In the genomic region with DNA sequence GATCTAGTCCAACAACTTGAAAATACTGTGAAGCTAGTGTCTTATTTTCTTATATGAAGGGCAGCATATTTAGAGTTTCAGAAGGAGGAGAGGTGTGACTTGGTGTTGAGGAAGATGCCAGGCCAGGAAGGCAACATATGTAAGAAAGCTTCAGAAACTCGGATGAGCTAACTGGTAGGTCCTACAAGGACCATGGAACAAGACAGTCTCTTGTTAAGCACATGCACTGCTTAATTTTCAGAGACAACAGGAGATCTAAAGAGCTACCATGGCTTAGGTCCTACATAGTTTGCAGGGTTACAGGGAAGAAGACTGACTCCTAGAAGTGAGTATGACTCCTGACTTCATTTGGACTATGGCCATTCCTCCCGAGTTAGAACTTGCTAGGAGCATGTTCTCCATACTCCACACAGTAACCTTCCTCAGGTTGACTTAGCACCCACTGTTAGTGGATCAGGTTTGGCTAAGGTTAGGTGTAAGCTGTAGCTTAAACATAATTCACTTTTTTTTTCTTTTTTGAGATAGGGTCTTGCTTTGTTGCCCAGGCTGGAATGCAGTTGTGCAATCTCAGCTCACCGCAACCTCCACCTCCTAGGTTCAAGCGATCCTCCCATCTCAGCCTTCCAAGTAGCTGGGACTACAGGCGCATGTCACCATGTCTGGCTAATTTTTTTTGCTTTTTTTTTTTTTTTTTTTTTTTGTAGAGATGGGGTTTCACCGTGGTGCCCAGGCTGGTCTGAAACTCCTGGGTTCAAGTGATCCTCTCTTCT, we compare ENCODE assay signal across 18 cellular contexts. TPM values are rescaled to one million over a fixed set of nuclear protein-coding genes. Genes with fewer than 3 reads are reported as not detected.
A peak's percentile ranks its signal among the peaks of the same experiment; 100 is the strongest.
DNase-seq lines count a peak whose midpoint lies in the region; ATAC-seq, FAIRE-seq and TF ChIP-seq lines count a peak whose summit lies in the region.
"Had no signal": no experiment of that assay in that cellular context is flagged by ENCODE, and none has a peak within 500 bp of the region (broad histone marks: within the 10 kb centered on the region; RNA-seq: fewer than 3 reads in every experiment).

No MANE protein-coding gene starts in this region.

- H3K79me2 ChIP-seq in GM23338 (replicated peaks; ENCODE audit: insufficient read depth) = no peaks in the 10 kb centered on the region

- no peak overlapping the region for H2AFZ ChIP-seq in GM23338

- peaks cover 3% of the 10 kb centered on the region; the same call in 1 of the 2 replicates for H3K9me2 ChIP-seq in GM23338 (ENCODE audit: insufficient read depth)

- H3F3A ChIP-seq in GM23338 (replicated peaks; ENCODE audit: low read depth) = peaks cover 90% of the 10 kb centered on the region

- intact Hi-C loops in left colon (cut with DNase I, micrococcal nuclease) = loop anchor here in 1 of 2 donors (10.0 kb wide), 1 partner anchor 170 kb away; no protein-coding TSS in a partner anchor

- H3K27me3 Mint-ChIP-seq in GM23338 (ENCODE audit: insufficient read depth, low read depth, poor library complexity) = peaks cover 16% of the 10 kb centered on the region
- H3K27me3 Mint-ChIP-seq in T-helper 17 cell = peaks cover 5% of the 10 kb centered on the region
- H3K27me3 Mint-ChIP-seq in mesothelial cell of epicardium (ENCODE audit: low read depth) = no peaks in the 10 kb centered on the region
- H3K27me3 Mint-ChIP-seq: CD4-positive, alpha-beta memory T cell had no signal

- H3K4me1 Mint-ChIP-seq in GM23338 (peaks cover 46% of the 10 kb centered on the region), T-helper 17 cell (peaks cover 15% of the 10 kb centered on the region), mesothelial cell of epicardium (peaks cover 16% of the 10 kb centered on the region)

- FAIRE-seq in bronchial epithelial cell (lab: Jason Lieb, UNC) = no peak
- FAIRE-seq: GM12892 had no signal

- H3K9me3 ChIP-seq in T-helper 17 cell (ENCODE audit: control insufficient read depth, low read length, poor library complexity, severe bottlenecking) = no peaks in the 10 kb centered on the region

- no peaks in the 10 kb centered on the region for H3K27me3 ChIP-seq in GM23338 (ENCODE audit: insufficient read depth)
- no peaks in the 10 kb centered on the region for H3K27me3 ChIP-seq in bronchial epithelial cell (ENCODE audit: control insufficient read depth, insufficient read depth, low read length)

- H3K36me3 ChIP-seq in GM23338 (ENCODE audit: insufficient read depth) (peaks cover 55% of the 10 kb centered on the region), bronchial epithelial cell (ENCODE audit: control insufficient read depth, insufficient read depth, low read length) (no peaks in the 10 kb centered on the region)

- no peak for DNase-seq in GM23338 (ENCODE audit: low spot score)
- no peak for DNase-seq in T-helper 17 cell
- peak; percentile 8 for DNase-seq in bronchial epithelial cell (ENCODE audit: low read depth)
- no peak for DNase-seq in mesothelial cell of epicardium (ENCODE audit: low spot score in 2 of 2, unreplicated experiment in 2 of 2)
- no peak for DNase-seq in activated naive CD4-positive, alpha-beta T cell (lab: John Stamatoyannopoulos, UW)
- DNase-seq in left colon = no peak
- no peak for DNase-seq in NCI-H187 treated with DMSO at 0.1 percent for 48 hours (lab: John Stamatoyannopoulos, UW)
- DNase-seq: C1 segment of cervical spinal cord; Calu3; CD4-positive, alpha-beta memory T cell; COR-L47; DMS53; DMS79 treated with DMSO at 0.1 percent for 48 hours; GF-D8; GOT3; H7; HCEC 1CT had no signal

- H3K4me1 ChIP-seq in GM23338 (ENCODE audit: insufficient read depth) = peaks cover 37% of the 10 kb centered on the region

- H3K4me3 ChIP-seq in GM23338 (no peak overlapping the region), bronchial epithelial cell (ENCODE audit: low read depth, low read length) (no peak overlapping the region)

- no peaks in the 10 kb centered on the region for H3K9me3 Mint-ChIP-seq in GM23338
- no peaks in the 10 kb centered on the region for H3K9me3 Mint-ChIP-seq in mesothelial cell of epicardium
- H3K9me3 Mint-ChIP-seq: CD4-positive, alpha-beta memory T cell had no signal

- peak overlapping the region; percentile 36 for H3K27ac ChIP-seq in GM23338 (ENCODE audit: low read depth)

- peaks cover 16% of the 10 kb centered on the region for H4K20me1 ChIP-seq in GM23338 (replicated peaks; ENCODE audit: insufficient read depth)

- peak overlapping the region; percentile 37 for H3K27ac Mint-ChIP-seq in GM23338
- peak overlapping the region; percentile 63 for H3K27ac Mint-ChIP-seq in T-helper 17 cell
- H3K27ac Mint-ChIP-seq in mesothelial cell of epicardium = peak overlapping the region; percentile 10
- H3K27ac Mint-ChIP-seq: CD4-positive, alpha-beta memory T cell had no signal

- TF ChIP-seq CTCF in GM23338 (conservative IDR thresholded peaks at IDR 0.05; ENCODE audit: low read depth in 2 of 2) = no peak
- no peak for TF ChIP-seq CTCF in bronchial epithelial cell (IDR thresholded peaks at IDR 0.05; ENCODE audit: insufficient read depth, low read length, severe bottlenecking)
- no peak for TF ChIP-seq CTCF in mesothelial cell of epicardium (IDR thresholded peaks at IDR 0.05; ENCODE audit: unreplicated experiment)

- H3K4me3 Mint-ChIP-seq in GM23338 = no peak overlapping the region
- no peak overlapping the region for H3K4me3 Mint-ChIP-seq in T-helper 17 cell
- no peak overlapping the region for H3K4me3 Mint-ChIP-seq in mesothelial cell of epicardium
- H3K4me3 Mint-ChIP-seq: CD4-positive, alpha-beta memory T cell had no signal

- peaks cover 90% of the 10 kb centered on the region for H3K36me3 Mint-ChIP-seq in GM23338 (ENCODE audit: low read depth)
- H3K36me3 Mint-ChIP-seq in T-helper 17 cell (ENCODE audit: low read depth) = peaks cover 2% of the 10 kb centered on the region
- H3K36me3 Mint-ChIP-seq in mesothelial cell of epicardium = peaks cover 28% of the 10 kb centered on the region

- ATAC-seq in GM23338 (no peak), T-helper 17 cell (no peak), left colon (no peak)

- H3K4me2 ChIP-seq in GM23338 = no peak overlapping the region

TF ChIP-seq in GM23338, 12 proteins besides CTCF, POLR2A, EP300 and RAD21:
- TF ChIP-seq POLR2AphosphoS5 (IDR thresholded peaks at IDR 0.05; ENCODE audit: low read depth) = peak; percentile 55
- TF ChIP-seq ZNF331 (CRISPR knock-in tag; IDR thresholded peaks at IDR 0.05; ENCODE audit: low read depth) = no peak
TF ChIP-seq in GM23338: peak in this region for 1.

RNA-seq across cellular contexts. Expression of gene ANGEL2, which starts 31.0 kb away (rescaled TPM):
- total RNA-seq in GM23338 (2014; rRNA removed; shearing (Covaris generic)) = 49.6 and 54.3 TPM in 2 replicates
- polyA plus RNA-seq in GM23338 (2016; fragmentation: Nextera tagmentation; extraction: Ambion mirVana) = 14.6 and 15.2 TPM in 2 replicates
- total RNA-seq in T-helper 17 cell = 10 to 100 TPM; 47.3 to 55.3 TPM
- total RNA-seq in bronchial epithelial cell = 22.4 and 23.2 TPM in 2 replicates
- 44.7 to 47.4 TPM (median 45.2 TPM) in 3 replicates for total RNA-seq in mesothelial cell of epicardium
- 10 to 100 TPM; 22.3 to 24.4 TPM for total RNA-seq in left colon

RNA-seq across cellular contexts. Expression of gene VASH2, which starts 34.4 kb away (rescaled TPM):
- 305 and 381 TPM in 2 replicates for total RNA-seq in GM23338 (2014; rRNA removed; shearing (Covaris generic))
- polyA plus RNA-seq in GM23338 (2016; fragmentation: Nextera tagmentation; extraction: Ambion mirVana) = 129 and 136 TPM in 2 replicates
- total RNA-seq in T-helper 17 cell (under 1 TPM; 0.07 to 0.55 TPM), bronchial epithelial cell (not detected in 2 replicates), mesothelial cell of epicardium (39.1 to 43.8 TPM (median 43.6 TPM) in 3 replicates), left colon (under 1 TPM; 0.59 to 0.76 TPM)
- total RNA-seq: CD4-positive, alpha-beta memory T cell had no signal

Comparison
In these comparisons a context has a peak if more than half of its experiments do, and no peak if none do; other contexts are left out.
1. H3K27ac Mint-ChIP-seq: peak in every context shown above with its lines; median percentile 63 in T-helper 17 cell; 37 in GM23338; 10 in mesothelial cell of epicardium.
2. RNA of gene VASH2, which starts 34.4 kb away (total RNA-seq): 305 to 381 TPM in GM23338 and 39.1 to 43.8 TPM in mesothelial cell of epicardium; 0.59 to 0.76 TPM in left colon, 0.07 to 0.55 TPM in T-helper 17 cell and not detected in bronchial epithelial cell; every median in the first group is over 10 times any median in the second.